8 cellular contexts compared by ENCODE assay signal in genomic region chr5:180495292-180495691, GRCh38. TPM values are rescaled to one million over a fixed set of nuclear protein-coding genes. Genes with fewer than 3 reads are reported as not detected.
DNase-seq lines count a peak whose midpoint lies in the region; ATAC-seq and TF ChIP-seq lines count a peak whose summit lies in the region.

No MANE protein-coding gene starts in this region.

- H3K27ac Mint-ChIP-seq in WTC11 = peak overlapping the region; percentile 96

- peak overlapping the region; percentile 55 for H3K27ac ChIP-seq in HL-60 (replicated peaks)
- H3K27ac ChIP-seq in skin epidermis = peak overlapping the region in 19 of 21 experiments; percentile 86 to 98 (median 95)

- H3K4me3 Mint-ChIP-seq in WTC11 = peak overlapping the region; percentile 87

- H3K36me3 Mint-ChIP-seq in WTC11 = peaks cover 17% of the 10 kb centered on the region

- no peak for TF ChIP-seq CTCF in HL-60 (IDR thresholded peaks at IDR 0.05; ENCODE audit: insufficient read depth, low read length)
- TF ChIP-seq CTCF in WTC11 (IDR thresholded peaks at IDR 0.05) = no peak

- POLR2A ChIA-PET in WTC11 (lab: Charles Lee) = interaction anchor here (0.6 kb wide), 1 partner anchor 30 kb away, joined by 3 read pairs; no protein-coding TSS in a partner anchor

- ATAC-seq in WTC11 = no peak
- ATAC-seq in HG02798 (IDR thresholded peaks at IDR 0.05; ENCODE audit: poor library complexity, unreplicated experiment) = no peak

- H3K4me3 ChIP-seq in HL-60 (replicated peaks; ENCODE audit: insufficient read depth, low read length) (peak overlapping the region; percentile 76), skin epidermis (peak overlapping the region; percentile 88 to 100 (median 98))

- H3K9me3 Mint-ChIP-seq in WTC11 = peaks cover 4% of the 10 kb centered on the region

- H3K27me3 Mint-ChIP-seq in WTC11 (ENCODE audit: low read depth) = no peaks in the 10 kb centered on the region

- H3K4me1 Mint-ChIP-seq in WTC11 = peaks cover 46% of the 10 kb centered on the region

- CTCF ChIA-PET in WTC11 (lab: Charles Lee) = interaction anchor here (0.6 kb wide), 1 partner anchor 124 kb away, joined by 4 read pairs; no protein-coding TSS in a partner anchor

- H3K27me3 ChIP-seq in HL-60 (ENCODE audit: insufficient read depth, poor library complexity, severe bottlenecking) = no peaks in the 10 kb centered on the region

- DNase-seq in HL-60 (ENCODE audit: low read depth in 1 of 2, low spot score in 1 of 2) (no peak), WTC11 (ENCODE audit: low spot score) (no peak), hepatic stellate cell (ENCODE audit: low spot score) (peak; percentile 14), NK-92 (lab: John Stamatoyannopoulos, UW; ENCODE audit: unreplicated experiment) (no peak), GM19240 (ENCODE audit: insufficient read length, low spot score) (no peak), A172 (ENCODE audit: low spot score) (no peak)

TF ChIP-seq in WTC11, 78 proteins besides CTCF, POLR2A, EP300 and RAD21:
- TF ChIP-seq FOXK1 (CRISPR knock-in tag; IDR thresholded peaks at IDR 0.05) (no peak), NR1H2 (CRISPR knock-in tag; IDR thresholded peaks at IDR 0.05) (no peak), GRHL2 (CRISPR knock-in tag; IDR thresholded peaks at IDR 0.05; ENCODE audit: insufficient replicate concordance, severe bottlenecking) (no peak), ERG (CRISPR knock-in tag; IDR thresholded peaks at IDR 0.05) (no peak), TP53 (CRISPR knock-in tag; IDR thresholded peaks at IDR 0.05) (no peak), E2F4 (CRISPR knock-in tag; IDR thresholded peaks at IDR 0.05; ENCODE audit: borderline replicate concordance, low read depth) (no peak), AFF4 (CRISPR knock-in tag; IDR thresholded peaks at IDR 0.05; ENCODE audit: borderline replicate concordance) (no peak), ZNF121 (CRISPR knock-in tag; IDR thresholded peaks at IDR 0.05) (no peak), SMAD4 (CRISPR knock-in tag; IDR thresholded peaks at IDR 0.05) (no peak), ATF1 (CRISPR knock-in tag; IDR thresholded peaks at IDR 0.05) (no peak), HMGXB4 (CRISPR knock-in tag; IDR thresholded peaks at IDR 0.05) (no peak), NFYB (CRISPR knock-in tag; conservative IDR thresholded peaks at IDR 0.05; ENCODE audit: low read depth) (no peak), MLX (CRISPR knock-in tag; IDR thresholded peaks at IDR 0.05) (no peak), MAX (CRISPR knock-in tag; IDR thresholded peaks at IDR 0.05) (no peak), ZNF219 (CRISPR knock-in tag; IDR thresholded peaks at IDR 0.05; ENCODE audit: borderline replicate concordance) (no peak), TEAD4 (CRISPR knock-in tag; IDR thresholded peaks at IDR 0.05) (no peak)

RNA-seq across cellular contexts. Expression of gene CNOT6, which starts 1.1 kb away (rescaled TPM):
- 39.9 to 42.1 TPM (median 41.0 TPM) in 3 replicates for total RNA-seq in WTC11 (2021)
- total RNA-seq in A172 (2014; rRNA removed; shearing (Covaris generic)) = 18.4 and 21.2 TPM in 2 replicates
